8 cellular contexts compared by ENCODE assay signal in the genomic region with DNA sequence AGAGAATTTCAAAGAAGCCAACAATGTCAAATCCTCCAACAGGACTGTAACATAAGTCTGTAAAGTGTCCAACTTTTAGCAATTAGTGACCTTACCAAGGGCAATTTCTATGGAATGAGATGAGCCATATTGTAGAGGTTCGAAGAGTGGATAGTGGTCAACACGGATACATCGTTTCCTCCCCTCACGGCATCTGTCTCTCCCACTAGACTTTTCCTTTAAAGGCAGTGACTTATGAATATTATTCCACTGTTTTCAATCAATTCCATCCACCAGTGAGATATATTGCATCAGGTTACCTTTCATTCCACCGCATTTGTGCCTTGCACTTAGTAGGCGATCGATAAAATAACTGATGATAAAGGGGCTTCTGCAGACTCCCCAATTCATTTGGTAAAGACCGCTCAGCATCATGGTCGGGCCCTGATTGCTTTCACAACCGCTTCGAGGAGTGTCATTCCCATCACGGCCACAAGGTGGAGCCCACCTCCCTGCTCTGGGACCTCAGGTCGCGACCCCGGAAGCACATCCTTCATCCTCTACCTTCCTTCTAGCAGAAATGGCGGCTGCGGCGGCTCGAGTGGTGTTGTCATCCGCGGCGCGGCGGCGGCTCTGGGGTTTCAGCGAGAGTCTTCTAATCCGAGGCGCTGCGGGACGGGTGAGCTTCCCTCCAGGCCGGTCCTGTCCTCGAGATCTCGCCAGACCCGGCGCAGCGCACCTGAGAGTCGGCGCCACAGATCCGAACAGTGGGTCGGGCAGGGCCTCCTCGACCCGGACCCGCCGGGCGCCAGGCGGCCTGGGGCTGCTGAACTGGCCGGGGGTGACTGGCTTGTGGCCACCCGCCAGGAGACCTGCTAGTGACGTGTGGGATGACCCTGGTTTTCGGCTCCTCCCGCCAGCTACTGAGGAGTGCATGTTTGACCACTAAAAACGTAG. TPM values are rescaled to one million over a fixed set of nuclear protein-coding genes. Genes with fewer than 3 reads are reported as not detected.
A peak's percentile ranks its signal among the peaks of the same experiment; 100 is the strongest.
DNase-seq lines count a peak whose midpoint lies in the region; ATAC-seq and TF ChIP-seq lines count a peak whose summit lies in the region.

A gene with protein sequence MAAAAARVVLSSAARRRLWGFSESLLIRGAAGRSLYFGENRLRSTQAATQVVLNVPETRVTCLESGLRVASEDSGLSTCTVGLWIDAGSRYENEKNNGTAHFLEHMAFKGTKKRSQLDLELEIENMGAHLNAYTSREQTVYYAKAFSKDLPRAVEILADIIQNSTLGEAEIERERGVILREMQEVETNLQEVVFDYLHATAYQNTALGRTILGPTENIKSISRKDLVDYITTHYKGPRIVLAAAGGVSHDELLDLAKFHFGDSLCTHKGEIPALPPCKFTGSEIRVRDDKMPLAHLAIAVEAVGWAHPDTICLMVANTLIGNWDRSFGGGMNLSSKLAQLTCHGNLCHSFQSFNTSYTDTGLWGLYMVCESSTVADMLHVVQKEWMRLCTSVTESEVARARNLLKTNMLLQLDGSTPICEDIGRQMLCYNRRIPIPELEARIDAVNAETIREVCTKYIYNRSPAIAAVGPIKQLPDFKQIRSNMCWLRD (plus strand): TSS at position 535 of the 936 bp plus-strand sequence. CDS start 25 bp downstream, at position 560.

- H3K4me1 ChIP-seq in HUES48 (ENCODE audit: control insufficient read depth, insufficient read depth, low read length) (peaks cover 8% of the 10 kb centered on the region; the same call in 1 of the 2 replicates), NT2/D1 (ENCODE audit: insufficient read depth, insufficient read length) (no peaks in the 10 kb centered on the region), endodermal cell (ENCODE audit: control insufficient read depth, insufficient read depth, low read length) (peaks cover 7% of the 10 kb centered on the region)

- 6 to 12% methylated on average over 21 to 52 of the region's 52 CpGs for WGBS in endodermal cell (ENCODE audit: insufficient coverage in 1 of 2, insufficient read length in 1 of 2), 2 experiments

- no peaks in the 10 kb centered on the region for H3K9me3 ChIP-seq in HUES48 (ENCODE audit: control insufficient read depth, insufficient read depth, low read length)
- H3K9me3 ChIP-seq in NT2/D1 (ENCODE audit: insufficient read depth, low read length), result no peaks in the 10 kb centered on the region
- H3K9me3 ChIP-seq in endodermal cell (ENCODE audit: control insufficient read depth, low read length), result no peaks in the 10 kb centered on the region

- H3K4me3 ChIP-seq in HUES48 (ENCODE audit: low read depth, low read length) (peak within 1 kb of the TSS; percentile 80), NT2/D1 (ENCODE audit: insufficient read length, low read depth) (peak within 1 kb of the TSS; percentile 87), endodermal cell (ENCODE audit: low read length) (peak within 1 kb of the TSS; percentile 95)

- peaks cover 12% of the 10 kb centered on the region for H3K4me1 Mint-ChIP-seq in endodermal cell

- peak within 1 kb of the TSS; percentile 89 for H3K27ac Mint-ChIP-seq in endodermal cell

- H3K4me3 Mint-ChIP-seq in endodermal cell, result peak within 1 kb of the TSS; percentile 76

- peaks cover 12% of the 10 kb centered on the region for H3K27me3 Mint-ChIP-seq in endodermal cell (ENCODE audit: insufficient read depth)

- H3K27ac ChIP-seq in HUES48 (ENCODE audit: low read depth, low read length) (peak within 1 kb of the TSS; percentile 90), endodermal cell (ENCODE audit: low read depth, low read length) (peak within 1 kb of the TSS; percentile 79)

- DNase-seq in D341Med (ENCODE audit: low spot score) (peak; percentile 93), NT2/D1 (ENCODE audit: low read depth, low spot score) (peak; percentile 92), endodermal cell (peak; percentile 98), mesenteric fat pad (ENCODE audit: low spot score) (peak; percentile 98)
- DNase-seq in activated CD8-positive, alpha-beta memory T cell treated with anti-CD3 and anti-CD28 coated beads, Interleukin-2, amount 50 U/mL, for 1 hour (ENCODE audit: extremely low read depth), result peak; percentile 86
- DNase-seq in stimulated activated CD8-positive, alpha-beta memory T cell treated with anti-CD3 and anti-CD28 coated beads, Interleukin-15, amount 100 ng/mL, for 24 hours (ENCODE audit: low read depth), result peak; percentile 94

- TF ChIP-seq CTCF in endodermal cell (conservative IDR thresholded peaks at IDR 0.05), result peak; percentile 94

- peak; percentile 94 for ATAC-seq in GM21390 (IDR thresholded peaks at IDR 0.05; ENCODE audit: unreplicated experiment)

- H3K9ac ChIP-seq in HUES48 (ENCODE audit: low read depth, low read length) (peak within 1 kb of the TSS; percentile 84), NT2/D1 (ENCODE audit: insufficient read length, low read depth) (peak within 1 kb of the TSS; percentile 93), endodermal cell (ENCODE audit: extremely low read depth, low read length, poor library complexity, severe bottlenecking) (peak within 1 kb of the TSS; percentile 87)

- peaks cover 27% of the 10 kb centered on the region for H3K36me3 Mint-ChIP-seq in endodermal cell (ENCODE audit: low read depth)

- no peaks in the 10 kb centered on the region for H3K27me3 ChIP-seq in HUES48 (ENCODE audit: control insufficient read depth, insufficient read depth, low read length)
- no peaks in the 10 kb centered on the region for H3K27me3 ChIP-seq in NT2/D1 (ENCODE audit: insufficient read depth, insufficient read length)
- peaks cover 6% of the 10 kb centered on the region for H3K27me3 ChIP-seq in endodermal cell (ENCODE audit: control insufficient read depth, insufficient read depth, low read length, poor library complexity, severe bottlenecking)

- H3K9me3 Mint-ChIP-seq in endodermal cell, result no peaks in the 10 kb centered on the region

- H3K36me3 ChIP-seq in HUES48 (ENCODE audit: control insufficient read depth, insufficient read depth, low read length), result peaks cover 38% of the 10 kb centered on the region
- peaks cover 33% of the 10 kb centered on the region for H3K36me3 ChIP-seq in NT2/D1 (ENCODE audit: insufficient read depth, insufficient read length, low read length)
- H3K36me3 ChIP-seq in endodermal cell (ENCODE audit: control insufficient read depth, insufficient read depth, low read length), result peaks cover 32% of the 10 kb centered on the region

RNA-seq across cellular contexts. Expression of the gene that starts here (rescaled TPM):
- total RNA-seq in endodermal cell (10 to 100 TPM; 63.9 to 75.2 TPM), mesenteric fat pad (43.8 TPM)
- 79.5 TPM for polyA plus RNA-seq in endodermal cell (2013, experiment 1 of 2)
- 75.9 TPM for polyA plus RNA-seq in endodermal cell (2013, experiment 2 of 2)

Comparison
In these comparisons a context has a peak if more than half of its experiments do, and no peak if none do; other contexts are left out.
1. Peak in every context shown above with its lines: DNase-seq, ATAC-seq, H3K4me3 ChIP-seq and H3K27ac ChIP-seq.